ENCODE assay signal across 8 cellular contexts in the genomic region with DNA sequence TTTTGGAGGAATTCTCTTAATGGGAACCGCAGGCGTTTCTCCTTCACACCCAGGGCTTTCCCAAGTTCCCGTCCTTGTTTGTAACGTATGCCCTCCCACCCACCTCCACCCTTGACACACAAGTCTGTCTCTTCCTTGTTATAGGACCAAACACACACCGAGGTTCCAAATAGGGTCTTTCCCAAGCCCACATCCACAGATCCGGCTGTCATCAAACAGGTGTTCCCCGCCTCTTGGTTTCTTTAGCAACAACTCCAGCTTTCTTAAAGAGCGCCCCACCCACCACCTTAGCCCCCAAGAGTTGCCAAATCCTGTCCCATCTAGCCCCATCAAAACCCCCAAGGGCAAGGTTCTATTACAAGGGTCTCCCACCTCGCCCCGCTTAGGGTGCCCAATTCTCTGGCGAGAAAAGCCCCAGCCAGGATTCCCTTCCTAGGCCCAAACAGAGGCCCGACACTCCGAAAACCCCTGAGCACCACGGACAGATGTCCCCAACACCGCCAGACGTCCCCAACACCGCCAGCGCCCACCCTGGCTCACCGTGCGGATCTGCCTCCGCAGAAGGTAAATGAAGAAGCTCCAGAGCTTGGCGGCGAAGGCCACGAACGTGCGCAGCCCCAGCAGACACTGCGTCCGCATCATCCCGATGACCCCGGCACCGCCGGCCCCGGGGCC. TPM values are rescaled to one million over a fixed set of nuclear protein-coding genes. Genes with fewer than 3 reads are reported as not detected.
DNase-seq lines count a peak whose midpoint lies in the region; ATAC-seq and TF ChIP-seq lines count a peak whose summit lies in the region.

No MANE protein-coding gene starts in this region.

- no peaks in the 10 kb centered on the region for H3K27me3 Mint-ChIP-seq in stimulated activated naive CD8-positive, alpha-beta T cell treated with anti-CD3 and anti-CD28 coated beads, Interleukin-15, Interleukin-2, amounts not matched to agents 100 ng/mL and 50 ng/mL, for 24 hours

- in situ Hi-C loops in mammary epithelial cell (cut with MboI; ENCODE audit: low sequenced_read_pairs in 2 of 2), result no loop called here

- no peak for DNase-seq in stimulated activated naive CD8-positive, alpha-beta T cell treated with anti-CD3 and anti-CD28 coated beads, Interleukin-15, Interleukin-2, amounts not matched to agents 100 U/mL and 50 U/mL, for 24 hours
- no peak for DNase-seq in mammary epithelial cell
- DNase-seq in NCI-H345 treated with DMSO at 0.1 percent for 48 hours (lab: John Stamatoyannopoulos, UW; ENCODE audit: unreplicated experiment), result no peak
- no peak for DNase-seq in NCI-H1694 (lab: John Stamatoyannopoulos, UW)
- no peak for DNase-seq in LoVo (ENCODE audit: low spot score)

- no peak for ATAC-seq in stimulated activated naive CD8-positive, alpha-beta T cell treated with anti-CD3 and anti-CD28 coated beads, Interleukin-15, Interleukin-2, amounts not matched to agents 100 U/mL and 50 U/mL, for 24 hours
- no peak for ATAC-seq in GM18858 (IDR thresholded peaks at IDR 0.05; ENCODE audit: unreplicated experiment)

- peak overlapping the region; percentile 94 for H3K4me3 Mint-ChIP-seq in stimulated activated naive CD8-positive, alpha-beta T cell treated with anti-CD3 and anti-CD28 coated beads, Interleukin-15, Interleukin-2, amounts not matched to agents 100 ng/mL and 50 ng/mL, for 24 hours

- H3K9me3 ChIP-seq in mammary epithelial cell (replicated peaks; ENCODE audit: insufficient read depth, low read length), result no peaks in the 10 kb centered on the region
- H3K9me3 ChIP-seq in mesodermal cell (ENCODE audit: control insufficient read depth, low read length), result no peaks in the 10 kb centered on the region

- no peaks in the 10 kb centered on the region for H4K20me1 ChIP-seq in mammary epithelial cell (ENCODE audit: insufficient read depth, low read length)

- intact Hi-C loops in mammary epithelial cell (cut with micrococcal nuclease), result no loop called here

- peaks cover 79% of the 10 kb centered on the region for H3K79me2 ChIP-seq in mammary epithelial cell (ENCODE audit: insufficient read depth, low read length)

- H3K9me3 Mint-ChIP-seq in stimulated activated naive CD8-positive, alpha-beta T cell treated with anti-CD3 and anti-CD28 coated beads, Interleukin-15, Interleukin-2, amounts not matched to agents 100 ng/mL and 50 ng/mL, for 24 hours, result no peaks in the 10 kb centered on the region

- no TSS peak for BruUV-seq in mammary epithelial cell (replicated peaks; lab: Mats Ljungman, UMichigan)

- TF ChIP-seq CTCF in mammary epithelial cell (conservative IDR thresholded peaks at IDR 0.05 in 1 of 2, IDR thresholded peaks at IDR 0.05 in 1 of 2; ENCODE audit: extremely low read depth in 1 of 2, insufficient read depth in 1 of 2, low read depth in 1 of 2, low read length in 2 of 2), result no peak

- H3K27ac Mint-ChIP-seq in stimulated activated naive CD8-positive, alpha-beta T cell treated with anti-CD3 and anti-CD28 coated beads, Interleukin-15, Interleukin-2, amounts not matched to agents 100 ng/mL and 50 ng/mL, for 24 hours, result peak overlapping the region; percentile 93

- peak overlapping the region; percentile 66 for H3K27ac ChIP-seq in mammary epithelial cell (ENCODE audit: insufficient read depth, low read depth, low read length)
- H3K27ac ChIP-seq in mesodermal cell (ENCODE audit: low read depth, low read length, severe bottlenecking), result peak overlapping the region; percentile 99

- peaks cover 38% of the 10 kb centered on the region for H3K36me3 Mint-ChIP-seq in stimulated activated naive CD8-positive, alpha-beta T cell treated with anti-CD3 and anti-CD28 coated beads, Interleukin-15, Interleukin-2, amounts not matched to agents 100 ng/mL and 50 ng/mL, for 24 hours (ENCODE audit: low read depth)

- dilution Hi-C loops in mammary epithelial cell (cut with HindIII; ENCODE audit: low sequenced_read_pairs), result no loop called here

- H3K9ac ChIP-seq in mammary epithelial cell (ENCODE audit: insufficient read depth, low read length), result peak overlapping the region; percentile 78

- peaks cover 57% of the 10 kb centered on the region for H3K4me1 Mint-ChIP-seq in stimulated activated naive CD8-positive, alpha-beta T cell treated with anti-CD3 and anti-CD28 coated beads, Interleukin-15, Interleukin-2, amounts not matched to agents 100 ng/mL and 50 ng/mL, for 24 hours (ENCODE audit: low read depth)

- 0% methylated on average over 6 of the region's 33 CpGs for WGBS in mammary epithelial cell (ENCODE audit: low coverage, missing lambda C conversion rate)
- 2 to 4% methylated on average over 22 to 33 of the region's 33 CpGs for WGBS in mesodermal cell (ENCODE audit: insufficient coverage in 2 of 2), 2 experiments

- H3K4me1 ChIP-seq in mammary epithelial cell (ENCODE audit: insufficient read depth, low read length) (peaks cover 15% of the 10 kb centered on the region), mesodermal cell (ENCODE audit: control insufficient read depth, insufficient read depth, low read length, poor library complexity, severe bottlenecking) (peaks cover 18% of the 10 kb centered on the region)

- CTCF ChIA-PET in mammary epithelial cell (lab: Charles Lee; ENCODE audit: low non-redundant PET), result no interaction called here

- peak overlapping the region; percentile 64 for H2AFZ ChIP-seq in mammary epithelial cell (ENCODE audit: low read depth, low read length)

- no peaks in the 10 kb centered on the region for H3K27me3 ChIP-seq in mammary epithelial cell (ENCODE audit: insufficient read depth, low read length)

- peaks cover 14% of the 10 kb centered on the region for H3K36me3 ChIP-seq in mammary epithelial cell (ENCODE audit: insufficient read depth, low read length)
- peaks cover 44% of the 10 kb centered on the region for H3K36me3 ChIP-seq in mesodermal cell (ENCODE audit: control insufficient read depth, insufficient read depth, low read length)

- peak overlapping the region; percentile 86 for H3K4me2 ChIP-seq in mammary epithelial cell (ENCODE audit: insufficient read depth, low read depth, low read length)

- H3K4me3 ChIP-seq in mammary epithelial cell (replicated peaks in 1 of 3; ENCODE audit: insufficient read depth in 1 of 3, low read depth in 2 of 3, low read length in 3 of 3), result peak overlapping the region; percentile 57 to 89 (median 86)
- peak overlapping the region; percentile 86 for H3K4me3 ChIP-seq in mesodermal cell (ENCODE audit: extremely low read depth, insufficient read depth, low read length, poor library complexity, severe bottlenecking)

RNA-seq across cellular contexts. Expression of a gene that starts 0.7 kb away (rescaled TPM):
- 100 to 1,000 TPM in 1 of 2 donors, 10 to 100 TPM in 1; 28.2 to 122 TPM for total RNA-seq in mammary epithelial cell
- polyA plus RNA-seq in mammary epithelial cell, result 110 TPM
- 263 TPM for polyA minus RNA-seq in mammary epithelial cell
- 140 TPM for polyA plus RNA-seq in mesodermal cell (2013, experiment 1 of 2)
- polyA plus RNA-seq in mesodermal cell (2013, experiment 2 of 2), result 135 TPM

RNA-seq across cellular contexts. Expression of a gene that starts 1.2 kb away (rescaled TPM):
- 10 to 100 TPM; 18.8 to 52.0 TPM for total RNA-seq in mammary epithelial cell
- polyA plus RNA-seq in mammary epithelial cell, result 39.3 TPM
- 46.8 TPM for polyA minus RNA-seq in mammary epithelial cell
- polyA plus RNA-seq in mesodermal cell (2013, experiment 1 of 2), result 62.5 TPM
- 51.1 TPM for polyA plus RNA-seq in mesodermal cell (2013, experiment 2 of 2)

RNA-seq across cellular contexts. Expression of a gene that starts 8.5 kb away (rescaled TPM):
- 100 to 1,000 TPM; 116 to 204 TPM for total RNA-seq in mammary epithelial cell
- 326 TPM for polyA plus RNA-seq in mammary epithelial cell
- polyA minus RNA-seq in mammary epithelial cell, result 296 TPM
- 588 TPM for polyA plus RNA-seq in mesodermal cell (2013, experiment 1 of 2)
- polyA plus RNA-seq in mesodermal cell (2013, experiment 2 of 2), result 514 TPM

RNA-seq across cellular contexts. Expression of a gene that starts 11.5 kb away (rescaled TPM):
- 10 to 100 TPM in 1 of 2 donors, 1 to 10 TPM in 1; 5.0 to 57.8 TPM for total RNA-seq in mammary epithelial cell
- polyA plus RNA-seq in mammary epithelial cell, result 10.4 TPM
- polyA minus RNA-seq in mammary epithelial cell, result 3.2 TPM
- polyA plus RNA-seq in mesodermal cell (2013, experiment 1 of 2), result 11.1 TPM
- polyA plus RNA-seq in mesodermal cell (2013, experiment 2 of 2), result 7.1 TPM

RNA-seq across cellular contexts. Expression of a gene that starts 11.5 kb away (rescaled TPM):
- 10 to 100 TPM; 36.7 to 53.6 TPM for total RNA-seq in mammary epithelial cell
- 39.8 TPM for polyA plus RNA-seq in mammary epithelial cell
- polyA minus RNA-seq in mammary epithelial cell, result 26.2 TPM
- polyA plus RNA-seq in mesodermal cell (2013, experiment 1 of 2), result 55.4 TPM
- 46.8 TPM for polyA plus RNA-seq in mesodermal cell (2013, experiment 2 of 2)
